Comparison of ENCODE assay signal across 12 cellular contexts in the genomic region with DNA sequence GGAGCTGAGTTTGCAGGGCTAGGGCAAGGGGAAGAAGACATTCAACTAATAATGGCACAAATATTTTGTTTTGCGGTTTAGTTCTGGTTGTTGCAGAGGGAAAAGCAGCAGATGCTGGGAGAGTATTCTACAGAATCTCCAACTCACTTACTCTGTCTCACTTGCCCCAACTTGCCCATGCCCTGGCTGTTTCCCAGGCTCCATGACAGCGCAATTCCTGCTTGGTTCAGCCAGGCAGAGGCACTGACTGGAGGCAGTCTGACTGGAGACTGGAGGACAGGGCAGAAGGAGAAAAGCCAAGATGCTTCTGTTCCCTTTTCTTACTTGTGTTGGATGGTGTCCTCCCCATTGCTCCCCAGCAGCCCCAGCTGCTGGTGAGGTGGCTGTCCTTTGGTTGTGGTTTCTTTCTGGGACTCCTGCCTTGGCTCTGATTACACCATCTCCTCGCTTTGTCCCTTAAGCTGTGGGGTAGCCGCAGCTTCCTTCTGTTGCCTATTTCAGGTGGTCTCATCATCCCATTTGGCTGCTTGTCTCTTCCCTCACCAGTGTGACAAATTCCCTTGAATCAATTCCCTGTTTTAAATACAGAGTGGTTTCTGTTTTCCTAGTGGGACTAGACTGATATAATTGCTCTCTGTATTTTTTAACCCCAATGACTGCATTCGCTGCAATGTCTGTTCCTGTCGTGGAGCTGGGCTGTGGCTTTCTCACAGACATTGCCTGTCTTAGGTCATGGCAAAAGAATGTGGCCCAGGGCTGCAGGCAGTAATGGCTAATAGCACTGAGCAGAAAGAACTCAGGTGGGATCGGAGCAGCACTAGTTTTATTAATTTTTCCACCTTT. TPM values are rescaled to one million over a fixed set of nuclear protein-coding genes. Genes with fewer than 3 reads are reported as not detected.
DNase-seq lines count a peak whose midpoint lies in the region; ATAC-seq, FAIRE-seq and TF ChIP-seq lines count a peak whose summit lies in the region.
"Had no signal": no experiment of that assay in that cellular context is flagged by ENCODE, and none has a peak within 500 bp of the region (broad histone marks: within the 10 kb centered on the region; RNA-seq: fewer than 3 reads in every experiment).

No MANE protein-coding gene starts in this region.

- H3K4me3 Mint-ChIP-seq in activated T-cell treated with anti-CD3 and anti-CD28 coated beads, Interleukin-2, amount 50 U/mL, for 72 hours, result no peak overlapping the region
- H3K4me3 Mint-ChIP-seq: activated CD4-positive, alpha-beta memory T cell treated with anti-CD3 and anti-CD28 coated beads for 36 hours; naive B cell had no signal

- H3K36me3 ChIP-seq in fibroblast of lung (ENCODE audit: control insufficient read depth, insufficient read depth, low read length), result no peaks in the 10 kb centered on the region
- H3K36me3 ChIP-seq in psoas muscle (ENCODE audit: insufficient read depth in 1 of 2, low read depth in 1 of 2), result no peaks in the 10 kb centered on the region

- no peak overlapping the region for H3K4me3 ChIP-seq in fibroblast of lung (replicated peaks in 1 of 4; ENCODE audit: control extremely low read depth in 1 of 4, insufficient read depth in 1 of 4, low read depth in 3 of 4, low read length in 4 of 4)
- no peak overlapping the region for H3K4me3 ChIP-seq in psoas muscle

- no peaks in the 10 kb centered on the region for H4K20me1 ChIP-seq in fibroblast of lung (ENCODE audit: control insufficient read depth, extremely low read depth, insufficient read depth, low read length)

- no peak overlapping the region for H2AFZ ChIP-seq in fibroblast of lung (ENCODE audit: low read length)

- H3K79me2 ChIP-seq in fibroblast of lung (ENCODE audit: control insufficient read depth, insufficient read depth, low read length), result no peaks in the 10 kb centered on the region

- no peaks in the 10 kb centered on the region for H3K9me3 ChIP-seq in fibroblast of lung (ENCODE audit: control insufficient read depth, insufficient read depth, low read depth, low read length)
- no peaks in the 10 kb centered on the region for H3K9me3 ChIP-seq in psoas muscle

- ATAC-seq in psoas muscle (peak in 3 of 4 donors; percentile 46 to 74 (median 60)), GM18505 (IDR thresholded peaks at IDR 0.05; ENCODE audit: unreplicated experiment) (no peak), GM18520 (IDR thresholded peaks at IDR 0.05; ENCODE audit: unreplicated experiment) (no peak)
- ATAC-seq in activated T-cell treated with anti-CD3 and anti-CD28 coated beads, Interleukin-2, amount 50 U/mL, for 72 hours (replicated peaks in 1 of 2), result no peak

- no peak for TF ChIP-seq POLR2A in GM18505 (IDR thresholded peaks at IDR 0.05; ENCODE audit: borderline replicate concordance, extremely low read depth, insufficient read depth, insufficient read length)

- H3K9ac ChIP-seq in fibroblast of lung (ENCODE audit: insufficient read depth, low read length), result no peak overlapping the region

- H3K27me3 Mint-ChIP-seq in activated T-cell treated with anti-CD3 and anti-CD28 coated beads, Interleukin-2, amount 50 U/mL, for 72 hours (ENCODE audit: low read depth), result peaks cover 18% of the 10 kb centered on the region
- H3K27me3 Mint-ChIP-seq: activated CD4-positive, alpha-beta memory T cell treated with anti-CD3 and anti-CD28 coated beads for 36 hours had no signal

- TF ChIP-seq CTCF in fibroblast of lung (conservative IDR thresholded peaks at IDR 0.05 in 1 of 2, IDR thresholded peaks at IDR 0.05 in 1 of 2; ENCODE audit: low read depth in 1 of 2, low read length in 2 of 2) (no peak), psoas muscle (IDR thresholded peaks at IDR 0.05) (no peak)

- no peaks in the 10 kb centered on the region for H3K4me1 Mint-ChIP-seq in activated T-cell treated with anti-CD3 and anti-CD28 coated beads, Interleukin-2, amount 50 U/mL, for 72 hours (ENCODE audit: low read depth)

- no peaks in the 10 kb centered on the region for H3K9me3 Mint-ChIP-seq in activated T-cell treated with anti-CD3 and anti-CD28 coated beads, Interleukin-2, amount 50 U/mL, for 72 hours
- H3K9me3 Mint-ChIP-seq: activated CD4-positive, alpha-beta memory T cell treated with anti-CD3 and anti-CD28 coated beads for 36 hours; naive B cell had no signal

- FAIRE-seq in RCC 7860 (lab: Jason Lieb, UNC), result peak; percentile 95

- H3K36me3 Mint-ChIP-seq in activated T-cell treated with anti-CD3 and anti-CD28 coated beads, Interleukin-2, amount 50 U/mL, for 72 hours (ENCODE audit: insufficient read depth in 2 of 2), result no peaks in the 10 kb centered on the region
- H3K36me3 Mint-ChIP-seq: activated CD4-positive, alpha-beta memory T cell treated with anti-CD3 and anti-CD28 coated beads for 36 hours; naive B cell had no signal

- intact Hi-C loops in psoas muscle (cut with DNase I), result loop anchor here in 1 of 2 donors (10.0 kb wide), 1 partner anchor 793 kb away; no protein-coding TSS in a partner anchor

- H3K27me3 ChIP-seq in fibroblast of lung (ENCODE audit: control insufficient read depth, insufficient read depth, low read length) (no peaks in the 10 kb centered on the region), psoas muscle (ENCODE audit: insufficient read depth in 3 of 3, low read length in 2 of 3) (no peaks in the 10 kb centered on the region)

- H3K4me1 ChIP-seq in fibroblast of lung (ENCODE audit: control insufficient read depth, extremely low read depth, insufficient read depth, low read length), result no peaks in the 10 kb centered on the region
- peaks cover 39% of the 10 kb centered on the region for H3K4me1 ChIP-seq in psoas muscle

- H3K27ac ChIP-seq in fibroblast of lung (ENCODE audit: insufficient read depth, low read length) (no peak overlapping the region), psoas muscle (no peak overlapping the region)

- no peak overlapping the region for H3K27ac Mint-ChIP-seq in activated T-cell treated with anti-CD3 and anti-CD28 coated beads, Interleukin-2, amount 50 U/mL, for 72 hours
- H3K27ac Mint-ChIP-seq: activated CD4-positive, alpha-beta memory T cell treated with anti-CD3 and anti-CD28 coated beads for 36 hours had no signal

- DNase-seq in HS-27A (ENCODE audit: low read depth) (peak; percentile 31), RCC 7860 (ENCODE audit: low spot score) (peak; percentile 93), fibroblast of lung (ENCODE audit: low read depth in 2 of 2) (peak; percentile 42 to 87), psoas muscle (no peak)
- no peak for DNase-seq in activated T-cell treated with anti-CD3 and anti-CD28 coated beads, Interleukin-2, amount 50 U/mL, for 72 hours
- no peak for DNase-seq in activated CD4-positive, alpha-beta T cell treated with anti-CD3 and anti-CD28 coated beads for 1 hour
- DNase-seq: activated CD4-positive, alpha-beta memory T cell treated with anti-CD3 and anti-CD28 coated beads for 36 hours; naive B cell; NCI-H187 treated with DMSO at 0.1 percent for 48 hours; stimulated activated CD8-positive, alpha-beta memory T cell treated with anti-CD3 and anti-CD28 coated beads, Interleukin-4, amount 100 ng/mL, for 48 hours had no signal

- 63 to 75% (median 63%) methylated on average over 7 of the region's 7 CpGs for WGBS in psoas muscle, 3 donors

- H3K4me2 ChIP-seq in fibroblast of lung (ENCODE audit: extremely low read depth, insufficient read depth, low read length), result no peak overlapping the region

RNA-seq across cellular contexts. Expression of a gene that starts 24.2 kb away (rescaled TPM):
- 0.26 and 2.1 TPM in 2 replicates for total RNA-seq in fibroblast of lung
- polyA plus RNA-seq in fibroblast of lung, result 2.3 and 15.2 TPM in 2 replicates
- 1.6 and 9.0 TPM in 2 replicates for polyA plus RNA-seq in fibroblast of lung (2012)
- 1.6 and 5.9 TPM in 2 replicates for polyA minus RNA-seq in fibroblast of lung (ENCODE audit: low replicate concordance)
- 1 to 10 TPM in 1 of 4 donors, under 1 TPM in 2, not detected in 1; 0.26 to 1.8 (median 0.40) TPM for total RNA-seq in psoas muscle
- under 1 TPM; 0.08 to 0.40 (median 0.09) TPM for polyA plus RNA-seq in psoas muscle
- 1 to 10 TPM in 1 of 2 donors, under 1 TPM in 1; 0.48 to 1.4 TPM for total RNA-seq in activated T-cell treated with anti-CD3 and anti-CD28 coated beads, Interleukin-2, amount 50 U/mL, for 72 hours

Comparison
In these comparisons a context has a peak if more than half of its experiments do, and no peak if none do; other contexts are left out.
1. DNase-seq: peak in HS-27A (single experiment), RCC 7860 (single experiment) and fibroblast of lung (2 of 2); none in psoas muscle (0 of 2), activated T-cell treated with anti-CD3 and anti-CD28 coated beads, Interleukin-2, amount 50 U/mL, for 72 hours (0 of 2) and activated CD4-positive, alpha-beta T cell treated with anti-CD3 and anti-CD28 coated beads for 1 hour (single experiment).
2. ATAC-seq: peak in psoas muscle (3 of 4); none in activated T-cell treated with anti-CD3 and anti-CD28 coated beads, Interleukin-2, amount 50 U/mL, for 72 hours (0 of 2), GM18505 (single experiment) and GM18520 (single experiment).